16 cellular contexts compared by ENCODE assay signal in genomic region chr13:100464006-100464405, GRCh38.
A peak's percentile ranks its signal among the peaks of the same experiment; 100 is the strongest.
DNase-seq lines count a peak whose midpoint lies in the region; ATAC-seq, FAIRE-seq and TF ChIP-seq lines count a peak whose summit lies in the region.
"Had no signal": no experiment of that assay in that cellular context is flagged by ENCODE, and none has a peak within 500 bp of the region (broad histone marks: within the 10 kb centered on the region; RNA-seq: fewer than 3 reads in every experiment).

No MANE protein-coding gene starts in this region.

- intact Hi-C loops in spleen (cut with DNase I; ENCODE audit: low total_unique reads) (no loop called here), sigmoid colon (cut with DNase I) (no loop called here)

- 37 to 61% (median 57%) methylated on average over 4 of the region's 4 CpGs for WGBS in spleen, 5 donors
- 73 to 83% methylated on average over 4 of the region's 4 CpGs for WGBS in sigmoid colon, 2 donors
- WGBS in gastroesophageal sphincter (ENCODE audit: low coverage in 1 of 2), 2 donors = 46 to 53% methylated on average over 3 to 4 of the region's 4 CpGs

- H3K27ac ChIP-seq in spleen = no peak overlapping the region
- no peak overlapping the region for H3K27ac ChIP-seq in sigmoid colon
- no peak overlapping the region for H3K27ac ChIP-seq in gastroesophageal sphincter
- H3K27ac ChIP-seq: A549 had no signal

- ATAC-seq in gastroesophageal sphincter = no peak
- ATAC-seq: A549; CD8-positive, alpha-beta T cell; HepG2 had no signal

- DNase-seq in H54 (ENCODE audit: insufficient read length, low spot score) (no peak), NCI-H226 (peak; percentile 2), dermis microvascular lymphatic vessel endothelial cell (ENCODE audit: low read depth in 2 of 2) (peak; percentile 45 to 61), lung microvascular endothelial cell (ENCODE audit: low read depth in 2 of 2) (peak; percentile 46 to 71), spleen (no peak), sigmoid colon (no peak)
- DNase-seq: Caco-2; CD8-positive, alpha-beta T cell; DND-41; GDM1; GOT3; HFFc6 had no signal

- H3K9me3 ChIP-seq in spleen = peaks cover 0 to 10% (median 9%) of the 10 kb centered on the region in 8 donors
- peaks cover 0 to 7% (median 0%) of the 10 kb centered on the region in 4 donors for H3K9me3 ChIP-seq in sigmoid colon
- H3K9me3 ChIP-seq in gastroesophageal sphincter = peaks cover 0 to 7% (median 0%) of the 10 kb centered on the region in 3 donors
- H3K9me3 ChIP-seq: A549, Caco-2 had no signal

- no peak for TF ChIP-seq EP300 in sigmoid colon (IDR thresholded peaks at IDR 0.05)
- TF ChIP-seq EP300 in gastroesophageal sphincter (IDR thresholded peaks at IDR 0.05) = no peak

- H3K4me1 ChIP-seq in spleen (no peaks in the 10 kb centered on the region), sigmoid colon (no peaks in the 10 kb centered on the region), gastroesophageal sphincter (no peaks in the 10 kb centered on the region)
- H3K4me1 ChIP-seq: A549, Caco-2 had no signal

- peak; percentile 33 for FAIRE-seq in H54 (lab: Jason Lieb, UNC)
- FAIRE-seq: A549, GM12892, HepG2 had no signal

- H3K27me3 ChIP-seq in spleen (replicated peaks in 1 of 7) (no peaks in the 10 kb centered on the region), sigmoid colon (no peaks in the 10 kb centered on the region), gastroesophageal sphincter (no peaks in the 10 kb centered on the region)

- TF ChIP-seq POLR2A in H54 (IDR thresholded peaks at IDR 0.05; ENCODE audit: low read depth, low read length) (no peak), spleen (IDR thresholded peaks at IDR 0.05) (no peak), sigmoid colon (IDR thresholded peaks at IDR 0.05) (no peak), gastroesophageal sphincter (IDR thresholded peaks at IDR 0.05) (no peak)

- peaks cover 0 to 4% (median 0%) of the 10 kb centered on the region in 6 donors for H3K36me3 ChIP-seq in spleen
- no peaks in the 10 kb centered on the region for H3K36me3 ChIP-seq in sigmoid colon
- H3K36me3 ChIP-seq in gastroesophageal sphincter = no peaks in the 10 kb centered on the region

- TF ChIP-seq CTCF in spleen (IDR thresholded peaks at IDR 0.05 in 8 of 11, conservative IDR thresholded peaks at IDR 0.05 in 3 of 11) (no peak), sigmoid colon (IDR thresholded peaks at IDR 0.05) (no peak), gastroesophageal sphincter (IDR thresholded peaks at IDR 0.05) (no peak)

- H3K4me3 ChIP-seq in spleen = no peak overlapping the region
- H3K4me3 ChIP-seq in sigmoid colon = no peak overlapping the region
- no peak overlapping the region for H3K4me3 ChIP-seq in gastroesophageal sphincter
- H3K4me3 ChIP-seq: A549 had no signal

Comparison
In these comparisons a context has a peak if more than half of its experiments do, and no peak if none do; other contexts are left out.
1. DNase-seq: peak in NCI-H226 (single experiment), dermis microvascular lymphatic vessel endothelial cell (2 of 2) and lung microvascular endothelial cell (2 of 2); none in H54 (single experiment), spleen (single experiment) and sigmoid colon (single experiment).